In the genomic region with DNA sequence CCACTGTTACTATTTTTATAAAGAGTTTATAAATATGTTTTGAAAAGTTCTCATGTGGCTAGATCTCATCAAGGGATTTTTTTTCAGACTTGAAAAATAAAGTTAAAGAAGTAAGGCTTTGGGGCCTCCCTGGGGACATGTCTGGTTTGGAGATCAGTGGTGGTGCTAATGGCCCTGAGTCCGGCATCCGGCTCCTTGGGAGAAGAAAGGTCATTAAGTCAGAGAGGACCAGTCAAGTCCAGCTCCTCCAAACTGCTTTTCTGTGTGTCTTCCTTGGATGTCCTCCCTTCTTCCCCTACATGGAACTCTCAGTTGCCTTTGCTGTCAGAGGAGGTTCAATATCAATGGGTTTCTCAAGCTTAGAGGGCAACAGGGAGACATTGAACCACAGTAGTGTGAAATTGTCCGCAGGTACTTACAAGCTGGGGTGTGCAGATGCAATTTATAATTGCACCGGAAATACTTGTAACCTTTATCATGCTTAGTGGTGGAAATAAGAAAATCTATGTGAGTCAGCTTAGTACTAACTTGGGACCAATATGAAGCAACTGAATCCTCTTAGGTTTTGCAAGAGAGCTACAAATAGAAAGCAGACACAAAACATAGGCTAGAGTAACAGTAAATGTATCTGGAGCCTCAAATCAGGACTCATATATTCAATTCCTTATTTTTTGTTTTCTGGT, we compare ENCODE assay signal across 16 cellular contexts.
DNase-seq lines count a peak whose midpoint lies in the region; ATAC-seq, FAIRE-seq and TF ChIP-seq lines count a peak whose summit lies in the region.
"Had no signal": no experiment of that assay in that cellular context is flagged by ENCODE, and none has a peak within 500 bp of the region (broad histone marks: within the 10 kb centered on the region; RNA-seq: fewer than 3 reads in every experiment).

No MANE protein-coding gene starts in this region.

- no peak overlapping the region; the same call in 2 of the 3 replicates for H2BK15ac ChIP-seq in IMR-90 (ENCODE audit: low read depth, low read length)

- in situ Hi-C loops in IMR-90 (cut with MboI; ENCODE audit: low sequenced_read_pairs): no loop called here

- TF ChIP-seq RAD21 in IMR-90 (IDR thresholded peaks at IDR 0.05; ENCODE audit: low read length): no peak

- peak overlapping the region in 1 of 2 experiments; percentile 71; a peak in 2 of 4 replicates for H4K8ac ChIP-seq in IMR-90 (ENCODE audit: low read depth in 2 of 2, low read length in 2 of 2)

- intact Hi-C loops in IMR-90 (cut with micrococcal nuclease): no loop called here

- H3K79me2 ChIP-seq in astrocyte (ENCODE audit: insufficient read depth, low read length): peaks cover 89% of the 10 kb centered on the region
- peaks cover 81% of the 10 kb centered on the region for H3K79me2 ChIP-seq in keratinocyte (ENCODE audit: control insufficient read depth, insufficient read depth, low read length)

- H3K4me1 ChIP-seq in IMR-90 (ENCODE audit: control insufficient read depth, insufficient read depth, low read length): peaks cover 28% of the 10 kb centered on the region
- peaks cover 43% of the 10 kb centered on the region for H3K4me1 ChIP-seq in astrocyte (ENCODE audit: insufficient read depth, low read length)
- H3K4me1 ChIP-seq in keratinocyte (ENCODE audit: control insufficient read depth, extremely low read depth, insufficient read depth, low read length): peaks cover 26% of the 10 kb centered on the region

- H3K27ac ChIP-seq in IMR-90 (ENCODE audit: insufficient read depth, low read length) (peak overlapping the region; percentile 14), astrocyte (ENCODE audit: low read depth, low read length) (peak overlapping the region; percentile 29), keratinocyte (ENCODE audit: control insufficient read depth, insufficient read depth, low read length) (peak overlapping the region; percentile 18)
- H3K27ac ChIP-seq: testis had no signal

- H4K5ac ChIP-seq in IMR-90 (ENCODE audit: low read depth, low read length): no peak overlapping the region

- H3K9ac ChIP-seq in IMR-90 (ENCODE audit: low read depth, low read length): no peak overlapping the region
- H3K9ac ChIP-seq in astrocyte (ENCODE audit: low read length): no peak overlapping the region
- H3K9ac ChIP-seq in keratinocyte (ENCODE audit: control insufficient read depth, extremely low read depth, insufficient read depth, low read length): no peak overlapping the region

- H2BK20ac ChIP-seq in IMR-90 (ENCODE audit: low read depth, low read length): peak overlapping the region; percentile 35; the same call in 1 of the 2 replicates

- POLR2A ChIA-PET in IMR-90 (lab: Charles Lee; ENCODE audit: unreplicated experiment): no interaction called here

- H3K4ac ChIP-seq in IMR-90 (ENCODE audit: low read depth, low read length): peak overlapping the region; percentile 31; the same call in 1 of the 2 replicates

- H2AK9ac ChIP-seq in IMR-90 (replicated peaks; ENCODE audit: low read depth, low read length, poor library complexity): peak overlapping the region; percentile 29

- ATAC-seq in IMR-90 (ENCODE audit: low read depth) (peak; percentile 24), GM21360 (IDR thresholded peaks at IDR 0.05; ENCODE audit: unreplicated experiment) (no peak)
- ATAC-seq in stimulated activated effector memory CD8-positive, alpha-beta T cell treated with anti-CD3 and anti-CD28 coated beads, Interleukin-12 subunit alpha, Interleukin-12 subunit beta, amount 100 ng/mL, for 72 hours: no peak
- ATAC-seq: HCT116, T-cell had no signal

- dilution Hi-C loops in IMR-90 (cut with HindIII; ENCODE audit: low sequenced_read_pairs, unreplicated experiment) (no loop called here), keratinocyte (cut with MboI; ENCODE audit: extremely low pct_ligation_motif_present, low sequenced_read_pairs) (no loop called here)

- H3K27me3 ChIP-seq in IMR-90 (ENCODE audit: control insufficient read depth, insufficient read depth, low read length) (no peaks in the 10 kb centered on the region), astrocyte (ENCODE audit: insufficient read depth, low read length) (no peaks in the 10 kb centered on the region), keratinocyte (ENCODE audit: control insufficient read depth, extremely low read depth, insufficient read depth, low read length) (no peaks in the 10 kb centered on the region)
- H3K27me3 ChIP-seq: testis had no signal

- H2AFZ ChIP-seq in IMR-90 (replicated peaks; ENCODE audit: low read length, poor library complexity) (no peak overlapping the region), astrocyte (ENCODE audit: low read depth, low read length) (no peak overlapping the region), keratinocyte (ENCODE audit: control insufficient read depth, low read length) (no peak overlapping the region)

- H3K36me3 Mint-ChIP-seq in astrocyte (ENCODE audit: low read depth, unreplicated experiment): peaks cover 8% of the 10 kb centered on the region
- H3K36me3 Mint-ChIP-seq in stimulated activated effector memory CD8-positive, alpha-beta T cell treated with anti-CD3 and anti-CD28 coated beads, Interleukin-12 subunit alpha, Interleukin-12 subunit beta, amount 100 ng/mL, for 72 hours: no peaks in the 10 kb centered on the region
- H3K36me3 Mint-ChIP-seq: T-cell had no signal

- H3K4me3 Mint-ChIP-seq in astrocyte (ENCODE audit: unreplicated experiment): no peak overlapping the region
- no peak overlapping the region for H3K4me3 Mint-ChIP-seq in stimulated activated effector memory CD8-positive, alpha-beta T cell treated with anti-CD3 and anti-CD28 coated beads, Interleukin-12 subunit alpha, Interleukin-12 subunit beta, amount 100 ng/mL, for 72 hours
- H3K4me3 Mint-ChIP-seq: CD4-positive, alpha-beta T cell; T-cell had no signal

- peak overlapping the region; percentile 31 for H3K23ac ChIP-seq in IMR-90 (ENCODE audit: low read depth, low read length)

- H3K9me3 ChIP-seq in IMR-90 (ENCODE audit: control insufficient read depth, insufficient read depth, low read length) (no peaks in the 10 kb centered on the region), astrocyte (ENCODE audit: insufficient read depth, low read depth, low read length) (no peaks in the 10 kb centered on the region), keratinocyte (ENCODE audit: control insufficient read depth, low read depth, low read length) (no peaks in the 10 kb centered on the region)
- H3K9me3 ChIP-seq: testis had no signal

- no CpG with 5 or more reads among the region's 4 CpGs for WGBS in IMR-90 (ENCODE audit: extremely low coverage in 2 of 2, insufficient read length in 1 of 2), 2 experiments

- H3K4me2 ChIP-seq in IMR-90 (ENCODE audit: low read depth, low read length): peak overlapping the region; percentile 26; the same call in 1 of the 2 replicates
- H3K4me2 ChIP-seq in astrocyte (ENCODE audit: low read length): peak overlapping the region; percentile 50
- H3K4me2 ChIP-seq in keratinocyte (ENCODE audit: control insufficient read depth, extremely low read depth, insufficient read depth, low read depth, low read length): no peak overlapping the region

- H2AK5ac ChIP-seq in IMR-90 (ENCODE audit: low read depth, low read length): peak overlapping the region; percentile 60

- H2BK5ac ChIP-seq in IMR-90 (ENCODE audit: low read depth, low read length, poor library complexity, severe bottlenecking): peak overlapping the region; percentile 67

- TF ChIP-seq CTCF in IMR-90 (conservative IDR thresholded peaks at IDR 0.05; ENCODE audit: low read depth, low read length): no peak
- TF ChIP-seq CTCF in astrocyte (IDR thresholded peaks at IDR 0.05; ENCODE audit: insufficient read depth, low read depth, low read length): no peak
- no peak for TF ChIP-seq CTCF in keratinocyte (optimal IDR thresholded peaks at IDR 0.05 in 1 of 3, IDR thresholded peaks at IDR 0.05 in 1 of 3, conservative IDR thresholded peaks at IDR 0.05 in 1 of 3; ENCODE audit: extremely low read depth in 1 of 3, insufficient read depth in 2 of 3, low read length in 3 of 3)

- peak overlapping the region; percentile 38 for H2BK120ac ChIP-seq in IMR-90 (ENCODE audit: low read depth, low read length)

- no peak overlapping the region for H3K56ac ChIP-seq in IMR-90 (ENCODE audit: extremely low read depth, insufficient read depth, low read length)

- CTCF ChIA-PET in IMR-90 (lab: Yijun Ruan, JAX): interaction anchor here (0.7 to 0.8 kb wide), 2 partner anchors 10 to 124 kb away, joined by 3 read pairs; no protein-coding TSS in a partner anchor

- H3K79me1 ChIP-seq in IMR-90 (ENCODE audit: low read depth in 1 of 2, low read length in 2 of 2): peaks cover 30 to 93% of the 10 kb centered on the region in 2 experiments

- H3K36me3 ChIP-seq in IMR-90 (ENCODE audit: control insufficient read depth, insufficient read depth, low read length) (no peaks in the 10 kb centered on the region), astrocyte (ENCODE audit: insufficient read depth, low read length) (no peaks in the 10 kb centered on the region), keratinocyte (ENCODE audit: control insufficient read depth in 2 of 2, extremely low read depth in 1 of 2, insufficient read depth in 2 of 2, low read length in 2 of 2) (peaks cover 3 to 4% of the 10 kb centered on the region in 2 experiments)

- peaks cover 89% of the 10 kb centered on the region for H4K20me1 ChIP-seq in IMR-90 (ENCODE audit: insufficient read depth, low read length)
- H4K20me1 ChIP-seq in astrocyte (ENCODE audit: insufficient read depth, low read length): peaks cover 79% of the 10 kb centered on the region
- H4K20me1 ChIP-seq in keratinocyte (ENCODE audit: control insufficient read depth, extremely low read depth, insufficient read depth, low read length): peaks cover 6% of the 10 kb centered on the region

- peaks cover 51% of the 10 kb centered on the region for H3K9me1 ChIP-seq in IMR-90 (ENCODE audit: insufficient read depth, low read length)
- peaks cover 4% of the 10 kb centered on the region for H3K9me1 ChIP-seq in keratinocyte (ENCODE audit: control insufficient read depth, extremely low read depth, insufficient read depth, low read length)

- H3K14ac ChIP-seq in IMR-90 (replicated peaks; ENCODE audit: low read depth, low read length): peak overlapping the region; percentile 61; the same call in 1 of the 2 replicates

- H3K4me3 ChIP-seq in IMR-90 (ENCODE audit: insufficient read depth, low read depth, low read length) (no peak overlapping the region), astrocyte (ENCODE audit: insufficient read depth, low read depth, low read length) (no peak overlapping the region), keratinocyte (ENCODE audit: control insufficient read depth in 2 of 3, extremely low read depth in 1 of 3, insufficient read depth in 2 of 3, low read depth in 1 of 3, low read length in 3 of 3) (no peak overlapping the region)
- H3K4me3 ChIP-seq: testis had no signal

- FAIRE-seq in astrocyte (lab: Jason Lieb, UNC) (no peak), keratinocyte (lab: Jason Lieb, UNC) (no peak)

- peaks cover 30% of the 10 kb centered on the region for H3K4me1 Mint-ChIP-seq in astrocyte (ENCODE audit: low read depth, unreplicated experiment)
- H3K4me1 Mint-ChIP-seq in stimulated activated effector memory CD8-positive, alpha-beta T cell treated with anti-CD3 and anti-CD28 coated beads, Interleukin-12 subunit alpha, Interleukin-12 subunit beta, amount 100 ng/mL, for 72 hours: peaks cover 11% of the 10 kb centered on the region

- DNase-seq in AG08395 (ENCODE audit: low spot score) (peak; percentile 78), IMR-90 (peak; percentile 89), astrocyte (ENCODE audit: low read depth) (peak; percentile 90), keratinocyte (ENCODE audit: low read depth, low spot score) (no peak), NCI-H510A (lab: John Stamatoyannopoulos, UW) (no peak), RPMI8226 (no peak)
- DNase-seq in stimulated activated effector memory CD8-positive, alpha-beta T cell treated with anti-CD3 and anti-CD28 coated beads, Interleukin-12 subunit alpha, Interleukin-12 subunit beta, amount 100 ng/mL, for 72 hours (ENCODE audit: low spot score in 2 of 2): no peak
- DNase-seq: activated CD4-positive, alpha-beta T cell treated with anti-CD3 and anti-CD28 coated beads, Interleukin-2, amount 50 U/mL, for 48 hours; CD4-positive, alpha-beta T cell; hypothalamus; MM.1S; NCI-H446 treated with DMSO at 0.1 percent for 48 hours; T-cell; testis had no signal

- BruUV-seq in IMR-90 (replicated peaks; lab: Mats Ljungman, UMichigan): no TSS peak

- no peak for TF ChIP-seq POLR2A in IMR-90 (IDR thresholded peaks at IDR 0.05; ENCODE audit: low read depth, low read length)

- no peaks in the 10 kb centered on the region for H3K27me3 Mint-ChIP-seq in astrocyte (ENCODE audit: low read depth, unreplicated experiment)

- peak overlapping the region; percentile 0; the same call in 1 of the 2 replicates for H3K18ac ChIP-seq in IMR-90 (ENCODE audit: low read depth, low read length)

- H4K91ac ChIP-seq in IMR-90 (ENCODE audit: insufficient read depth, low read depth, low read length): peak overlapping the region; percentile 29; the same call in 1 of the 2 replicates

- H3K27ac Mint-ChIP-seq in astrocyte (ENCODE audit: unreplicated experiment): no peak overlapping the region
- H3K27ac Mint-ChIP-seq in stimulated activated effector memory CD8-positive, alpha-beta T cell treated with anti-CD3 and anti-CD28 coated beads, Interleukin-12 subunit alpha, Interleukin-12 subunit beta, amount 100 ng/mL, for 72 hours: no peak overlapping the region
- H3K27ac Mint-ChIP-seq: CD4-positive, alpha-beta T cell; T-cell had no signal

- no peaks in the 10 kb centered on the region for H3K9me3 Mint-ChIP-seq in astrocyte (ENCODE audit: unreplicated experiment)
- H3K9me3 Mint-ChIP-seq in stimulated activated effector memory CD8-positive, alpha-beta T cell treated with anti-CD3 and anti-CD28 coated beads, Interleukin-12 subunit alpha, Interleukin-12 subunit beta, amount 100 ng/mL, for 72 hours: no peaks in the 10 kb centered on the region
- H3K9me3 Mint-ChIP-seq: CD4-positive, alpha-beta T cell; T-cell had no signal

Comparison
In these comparisons a context has a peak if more than half of its experiments do, and no peak if none do; other contexts are left out.
1. DNase-seq: peak in AG08395 (single experiment), IMR-90 (single experiment) and astrocyte (single experiment); none in keratinocyte (single experiment), stimulated activated effector memory CD8-positive, alpha-beta T cell treated with anti-CD3 and anti-CD28 coated beads, Interleukin-12 subunit alpha, Interleukin-12 subunit beta, amount 100 ng/mL, for 72 hours (0 of 2), NCI-H510A (single experiment) and RPMI8226 (single experiment).
2. Peak in every context shown above with its lines, with median percentiles within 50 percentile points of each other: H3K27ac ChIP-seq.